In genomic region chr1:37858931-37859506, GRCh38 we compare ENCODE assay signal across 8 cellular contexts. TPM values are rescaled to one million over a fixed set of nuclear protein-coding genes. Genes with fewer than 3 reads are reported as not detected.
DNase-seq lines count a peak whose midpoint lies in the region; ATAC-seq and TF ChIP-seq lines count a peak whose summit lies in the region.

No MANE protein-coding gene starts in this region.

- no peaks in the 10 kb centered on the region for H3K4me1 ChIP-seq in fibroblast of lung (ENCODE audit: control insufficient read depth, extremely low read depth, insufficient read depth, low read length)
- H3K4me1 ChIP-seq in neutrophil (ENCODE audit: control insufficient read depth in 1 of 2, insufficient read depth in 1 of 2, low read depth in 1 of 2, low read length in 1 of 2), result peaks cover 63 to 66% of the 10 kb centered on the region in 2 experiments

- peak overlapping the region; percentile 86 for H3K9ac ChIP-seq in fibroblast of lung (ENCODE audit: insufficient read depth, low read length)

- peak overlapping the region; percentile 97 for H3K27ac Mint-ChIP-seq in activated CD4-positive, alpha-beta T cell treated with anti-CD3 and anti-CD28 coated beads, Interleukin-2, amount 10 ng/mL, durations not matched to agents 7 days and 5 days
- H3K27ac Mint-ChIP-seq in T-helper 2 cell treated with Interferon-gamma antibody and Interleukin-4, amounts not matched to agents 5 μg/mL and 100 μg/mL, for 36 hours, result peak overlapping the region; percentile 95

- peak overlapping the region; percentile 93 for H3K4me3 Mint-ChIP-seq in activated CD4-positive, alpha-beta T cell treated with anti-CD3 and anti-CD28 coated beads, Interleukin-2, amount 10 ng/mL, durations not matched to agents 7 days and 5 days
- peak overlapping the region; percentile 93 for H3K4me3 Mint-ChIP-seq in T-helper 2 cell treated with Interferon-gamma antibody and Interleukin-4, amounts not matched to agents 5 μg/mL and 100 μg/mL, for 36 hours

- H3K9me3 Mint-ChIP-seq in activated CD4-positive, alpha-beta T cell treated with anti-CD3 and anti-CD28 coated beads, Interleukin-2, amount 10 ng/mL, durations not matched to agents 7 days and 5 days, result no peaks in the 10 kb centered on the region
- no peaks in the 10 kb centered on the region for H3K9me3 Mint-ChIP-seq in T-helper 2 cell treated with Interferon-gamma antibody and Interleukin-4, amounts not matched to agents 5 μg/mL and 100 μg/mL, for 36 hours

- H3K4me3 ChIP-seq in fibroblast of lung (replicated peaks in 1 of 4; ENCODE audit: control extremely low read depth in 1 of 4, insufficient read depth in 1 of 4, low read depth in 3 of 4, low read length in 4 of 4), result peak overlapping the region; percentile 87 to 99 (median 96)
- peak overlapping the region; percentile 97 to 99 for H3K4me3 ChIP-seq in neutrophil (ENCODE audit: low read depth in 1 of 2, low read length in 1 of 2)

- peak; percentile 2 for ATAC-seq in HG03060 (IDR thresholded peaks at IDR 0.05; ENCODE audit: low read depth, unreplicated experiment)

- peaks cover 29% of the 10 kb centered on the region for H3K79me2 ChIP-seq in fibroblast of lung (ENCODE audit: control insufficient read depth, insufficient read depth, low read length)

- TF ChIP-seq CTCF in fibroblast of lung (conservative IDR thresholded peaks at IDR 0.05 in 1 of 2, IDR thresholded peaks at IDR 0.05 in 1 of 2; ENCODE audit: low read depth in 1 of 2, low read length in 2 of 2) (no peak), neutrophil (IDR thresholded peaks at IDR 0.05) (no peak)

- CTCF ChIA-PET in activated CD4-positive, alpha-beta T cell treated with anti-CD3 and anti-CD28 coated beads, Interleukin-2, amount 10 ng/mL, durations not matched to agents 7 days and 5 days (lab: Charles Lee), result interaction anchor here (0.7 to 2.6 kb wide), 24 partner anchors 8 to 381 kb away, joined by 3 to 16 read pairs (median 4); partner anchors contain the start of genes C1orf122, GNL2 and YRDC

- H3K27ac ChIP-seq in fibroblast of lung (ENCODE audit: insufficient read depth, low read length) (peak overlapping the region; percentile 92), neutrophil (peak overlapping the region; percentile 92)

- H3K36me3 ChIP-seq in fibroblast of lung (ENCODE audit: control insufficient read depth, insufficient read depth, low read length) (peaks cover 8% of the 10 kb centered on the region), neutrophil (peaks cover 62% of the 10 kb centered on the region)

- peaks cover 30% of the 10 kb centered on the region for H3K36me3 Mint-ChIP-seq in activated CD4-positive, alpha-beta T cell treated with anti-CD3 and anti-CD28 coated beads, Interleukin-2, amount 10 ng/mL, durations not matched to agents 7 days and 5 days (ENCODE audit: low read depth)
- peaks cover 21% of the 10 kb centered on the region for H3K36me3 Mint-ChIP-seq in T-helper 2 cell treated with Interferon-gamma antibody and Interleukin-4, amounts not matched to agents 5 μg/mL and 100 μg/mL, for 36 hours (ENCODE audit: low read depth)

- H4K20me1 ChIP-seq in fibroblast of lung (ENCODE audit: control insufficient read depth, extremely low read depth, insufficient read depth, low read length), result no peaks in the 10 kb centered on the region

- H3K4me2 ChIP-seq in fibroblast of lung (ENCODE audit: extremely low read depth, insufficient read depth, low read length), result peak overlapping the region; percentile 44

- H3K4me1 Mint-ChIP-seq in activated CD4-positive, alpha-beta T cell treated with anti-CD3 and anti-CD28 coated beads, Interleukin-2, amount 10 ng/mL, durations not matched to agents 7 days and 5 days, result peaks cover 34% of the 10 kb centered on the region
- peaks cover 28% of the 10 kb centered on the region for H3K4me1 Mint-ChIP-seq in T-helper 2 cell treated with Interferon-gamma antibody and Interleukin-4, amounts not matched to agents 5 μg/mL and 100 μg/mL, for 36 hours (ENCODE audit: low read depth)

- DNase-seq in activated CD4-positive, alpha-beta T cell treated with anti-CD3 and anti-CD28 coated beads, Interleukin-2, amount 10 ng/mL, durations not matched to agents 7 days and 5 days, result no peak
- DNase-seq in activated CD4-positive, alpha-beta T cell treated with anti-CD3 and anti-CD28 coated beads for 48 hours, result no peak
- no peak for DNase-seq in T-helper 2 cell treated with Interferon-gamma antibody and Interleukin-4, amounts not matched to agents 5 μg/mL and 100 μg/mL, for 36 hours (ENCODE audit: low spot score)
- DNase-seq in fibroblast of lung (ENCODE audit: low read depth in 2 of 2) (peak in 1 of 2 donors; percentile 23), mucosa of gallbladder (ENCODE audit: low spot score) (no peak), SW480 (ENCODE audit: low spot score) (no peak)

- POLR2A ChIA-PET in activated CD4-positive, alpha-beta T cell treated with anti-CD3 and anti-CD28 coated beads, Interleukin-2, amount 10 ng/mL, durations not matched to agents 7 days and 5 days (lab: Charles Lee), result interaction anchor here (2.0 kb wide), 1 partner anchor 51 kb away, joined by 8 read pairs; the partner anchor contains the start of genes C1orf122 and YRDC

- H3K9me3 ChIP-seq in fibroblast of lung (ENCODE audit: control insufficient read depth, insufficient read depth, low read depth, low read length), result no peaks in the 10 kb centered on the region
- no peaks in the 10 kb centered on the region for H3K9me3 ChIP-seq in neutrophil

- no peaks in the 10 kb centered on the region for H3K27me3 Mint-ChIP-seq in activated CD4-positive, alpha-beta T cell treated with anti-CD3 and anti-CD28 coated beads, Interleukin-2, amount 10 ng/mL, durations not matched to agents 7 days and 5 days
- no peaks in the 10 kb centered on the region for H3K27me3 Mint-ChIP-seq in T-helper 2 cell treated with Interferon-gamma antibody and Interleukin-4, amounts not matched to agents 5 μg/mL and 100 μg/mL, for 36 hours (ENCODE audit: low read depth)

- H2AFZ ChIP-seq in fibroblast of lung (ENCODE audit: low read length), result peak overlapping the region; percentile 11

- H3K27me3 ChIP-seq in fibroblast of lung (ENCODE audit: control insufficient read depth, insufficient read depth, low read length) (no peaks in the 10 kb centered on the region), neutrophil (no peaks in the 10 kb centered on the region)

RNA-seq across cellular contexts. Expression of gene MTF1, which starts 0.4 kb away (rescaled TPM):
- 10 to 100 TPM; 21.0 to 22.5 TPM for total RNA-seq in activated CD4-positive, alpha-beta T cell treated with anti-CD3 and anti-CD28 coated beads, Interleukin-2, amount 10 ng/mL, durations not matched to agents 7 days and 5 days
- 3.1 and 4.5 TPM in 2 replicates for total RNA-seq in fibroblast of lung
- polyA plus RNA-seq in fibroblast of lung, result 8.4 and 8.8 TPM in 2 replicates
- 5.4 and 7.5 TPM in 2 replicates for polyA plus RNA-seq in fibroblast of lung (2012)
- polyA minus RNA-seq in fibroblast of lung (ENCODE audit: low replicate concordance), result 7.2 and 12.3 TPM in 2 replicates
- total RNA-seq in mucosa of gallbladder, result 18.6 TPM

RNA-seq across cellular contexts. Expression of gene YRDC, which starts 51.0 kb away (rescaled TPM):
- 10 to 100 TPM; 12.0 to 13.8 TPM for total RNA-seq in activated CD4-positive, alpha-beta T cell treated with anti-CD3 and anti-CD28 coated beads, Interleukin-2, amount 10 ng/mL, durations not matched to agents 7 days and 5 days
- 12.6 and 14.0 TPM in 2 replicates for total RNA-seq in fibroblast of lung
- 9.9 and 15.9 TPM in 2 replicates for polyA plus RNA-seq in fibroblast of lung
- 8.5 and 14.5 TPM in 2 replicates for polyA plus RNA-seq in fibroblast of lung (2012)
- 10.3 and 17.0 TPM in 2 replicates for polyA minus RNA-seq in fibroblast of lung (ENCODE audit: low replicate concordance)
- total RNA-seq in mucosa of gallbladder, result 11.5 TPM

RNA-seq across cellular contexts. Expression of gene C1orf122, which starts 51.4 kb away (rescaled TPM):
- total RNA-seq in activated CD4-positive, alpha-beta T cell treated with anti-CD3 and anti-CD28 coated beads, Interleukin-2, amount 10 ng/mL, durations not matched to agents 7 days and 5 days, result 10 to 100 TPM; 13.9 to 16.8 TPM
- total RNA-seq in fibroblast of lung (24.7 and 28.1 TPM in 2 replicates), mucosa of gallbladder (69.6 TPM)
- polyA plus RNA-seq in fibroblast of lung, result 14.3 and 14.8 TPM in 2 replicates
- polyA plus RNA-seq in fibroblast of lung (2012), result 30.0 and 35.5 TPM in 2 replicates
- polyA minus RNA-seq in fibroblast of lung (ENCODE audit: low replicate concordance), result 12.1 and 26.1 TPM in 2 replicates
